Comparison of ENCODE assay signal across 11 cellular contexts in the genomic region with DNA sequence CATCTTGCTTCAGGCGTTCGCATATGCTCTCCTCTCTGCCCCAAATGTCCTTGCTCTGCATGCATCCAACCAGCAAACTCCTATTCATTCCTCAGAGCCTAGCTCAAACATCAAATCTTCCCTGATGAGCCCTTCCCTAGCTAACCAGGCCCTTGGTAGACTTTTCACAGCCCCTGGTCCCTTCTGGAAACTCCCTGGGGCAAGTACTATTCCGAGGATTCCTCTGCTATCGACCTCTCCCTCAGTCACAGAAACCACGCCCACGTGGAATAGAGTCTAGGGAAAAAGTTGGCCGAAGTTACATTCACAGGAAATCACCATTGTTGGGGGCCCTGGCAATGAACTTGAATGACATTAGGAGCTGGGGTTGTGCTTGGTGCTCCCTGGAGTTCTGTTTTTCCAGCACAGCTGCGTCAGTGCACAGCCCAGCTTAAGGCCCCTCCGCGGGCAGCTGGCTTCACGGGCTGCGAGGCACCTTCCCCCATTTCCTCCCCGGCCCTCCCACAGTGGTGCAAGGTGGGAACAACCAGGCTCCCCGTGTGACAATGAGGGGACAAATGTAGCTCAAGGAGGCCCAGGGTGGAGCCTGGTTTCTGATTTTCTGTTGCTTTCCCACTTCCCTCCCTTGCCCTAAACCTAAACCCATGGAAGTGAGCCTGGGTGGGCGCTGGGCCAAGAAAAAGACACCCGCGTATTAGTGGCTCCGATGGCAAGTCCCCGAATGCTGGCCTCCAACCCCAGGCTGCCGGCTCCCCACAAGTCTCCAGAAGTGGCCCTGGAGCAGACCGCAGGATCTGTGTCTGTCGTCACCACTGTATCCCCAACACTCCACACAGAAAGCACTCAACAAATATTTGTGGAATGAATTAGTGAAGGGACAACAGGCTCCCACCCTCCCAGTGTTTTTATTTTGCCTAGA. TPM values are rescaled to one million over a fixed set of nuclear protein-coding genes. Genes with fewer than 3 reads are reported as not detected.
A peak's percentile ranks its signal among the peaks of the same experiment; 100 is the strongest.
DNase-seq lines count a peak whose midpoint lies in the region; ATAC-seq and TF ChIP-seq lines count a peak whose summit lies in the region.
"Had no signal": no experiment of that assay in that cellular context is flagged by ENCODE, and none has a peak within 500 bp of the region (broad histone marks: within the 10 kb centered on the region; RNA-seq: fewer than 3 reads in every experiment).

No MANE protein-coding gene starts in this region.

- H3K9me3 Mint-ChIP-seq in activated T-cell treated with anti-CD3 and anti-CD28 coated beads, Interleukin-2, amount 50 U/mL, for 24 hours = no peaks in the 10 kb centered on the region

- peaks cover 41% of the 10 kb centered on the region for H3K4me1 Mint-ChIP-seq in activated T-cell treated with anti-CD3 and anti-CD28 coated beads, Interleukin-2, amount 50 U/mL, for 24 hours (ENCODE audit: low read depth)

- H3K4me1 ChIP-seq in mucosa of rectum (ENCODE audit: control insufficient read depth in 2 of 2, insufficient read depth in 2 of 2, low read length in 2 of 2) = peaks cover 58 to 66% of the 10 kb centered on the region in 2 donors

- no peaks in the 10 kb centered on the region for H3K27me3 ChIP-seq in mucosa of rectum (ENCODE audit: control insufficient read depth in 2 of 2, insufficient read depth in 2 of 2, low read length in 2 of 2)

- peak overlapping the region; percentile 35 to 72 for H3K9ac ChIP-seq in mucosa of rectum (ENCODE audit: low read depth in 1 of 2, low read length in 2 of 2)

- no peak overlapping the region for H3K4me3 Mint-ChIP-seq in activated T-cell treated with anti-CD3 and anti-CD28 coated beads, Interleukin-2, amount 50 U/mL, for 24 hours

- H3K27me3 Mint-ChIP-seq in activated T-cell treated with anti-CD3 and anti-CD28 coated beads, Interleukin-2, amount 50 U/mL, for 24 hours = no peaks in the 10 kb centered on the region
- H3K27me3 Mint-ChIP-seq: naive thymus-derived CD4-positive, alpha-beta T cell had no signal

- peaks cover 17% of the 10 kb centered on the region for H3K36me3 Mint-ChIP-seq in activated T-cell treated with anti-CD3 and anti-CD28 coated beads, Interleukin-2, amount 50 U/mL, for 24 hours (ENCODE audit: low read depth)

- peak overlapping the region; percentile 19 for H3K27ac Mint-ChIP-seq in activated T-cell treated with anti-CD3 and anti-CD28 coated beads, Interleukin-2, amount 50 U/mL, for 24 hours

- TF ChIP-seq CTCF in coronary artery (IDR thresholded peaks at IDR 0.05) = no peak

- no peaks in the 10 kb centered on the region for H3K9me3 ChIP-seq in mucosa of rectum (ENCODE audit: control insufficient read depth in 2 of 2, low read length in 2 of 2)

- DNase-seq in activated T-cell treated with anti-CD3 and anti-CD28 coated beads, Interleukin-2, amount 50 U/mL, for 24 hours = no peak
- no peak for DNase-seq in activated T-cell treated with anti-CD3 and anti-CD28 coated beads, Interleukin-2, amount 50 U/mL, for 48 hours
- no peak for DNase-seq in coronary artery (ENCODE audit: low spot score)
- DNase-seq in ureter (ENCODE audit: low spot score) = peak; percentile 71
- DNase-seq in DMS79 treated with DMSO at 0.1 percent for 48 hours (lab: John Stamatoyannopoulos, UW) = no peak
- DNase-seq in mucosa of gallbladder (ENCODE audit: low spot score) = no peak
- DNase-seq: NCI-H226 had no signal

- H3K27ac ChIP-seq in coronary artery (peak overlapping the region; percentile 83 to 92), mucosa of rectum (ENCODE audit: low read depth in 2 of 2, low read length in 2 of 2) (peak overlapping the region; percentile 78 to 83)

- ATAC-seq in GM21723 (IDR thresholded peaks at IDR 0.05; ENCODE audit: unreplicated experiment) = no peak
- ATAC-seq: HCT116; naive thymus-derived CD4-positive, alpha-beta T cell had no signal

- H3K36me3 ChIP-seq in mucosa of rectum (ENCODE audit: control insufficient read depth in 2 of 2, insufficient read depth in 2 of 2, low read length in 2 of 2) = no peaks in the 10 kb centered on the region

- peak overlapping the region; percentile 96 for H3K4me3 ChIP-seq in coronary artery
- peak overlapping the region in 1 of 2 donors; percentile 7 for H3K4me3 ChIP-seq in mucosa of rectum (ENCODE audit: low read length in 2 of 2)

RNA-seq across cellular contexts. Expression of gene ATP5MGL, which starts 4.3 kb away (rescaled TPM):
- 1.4 TPM for total RNA-seq in ureter
- total RNA-seq in mucosa of gallbladder = 1.7 TPM

RNA-seq across cellular contexts. Expression of gene CYB5R3, which starts 4.5 kb away (rescaled TPM):
- total RNA-seq in ureter (243 TPM), mucosa of gallbladder (240 TPM)

RNA-seq across cellular contexts. Expression of gene POLDIP3, which starts 30.0 kb away (rescaled TPM):
- total RNA-seq in ureter (64.9 TPM), mucosa of gallbladder (75.8 TPM)
